ENCODE assay signal across 1 cellular context in the genomic region with DNA sequence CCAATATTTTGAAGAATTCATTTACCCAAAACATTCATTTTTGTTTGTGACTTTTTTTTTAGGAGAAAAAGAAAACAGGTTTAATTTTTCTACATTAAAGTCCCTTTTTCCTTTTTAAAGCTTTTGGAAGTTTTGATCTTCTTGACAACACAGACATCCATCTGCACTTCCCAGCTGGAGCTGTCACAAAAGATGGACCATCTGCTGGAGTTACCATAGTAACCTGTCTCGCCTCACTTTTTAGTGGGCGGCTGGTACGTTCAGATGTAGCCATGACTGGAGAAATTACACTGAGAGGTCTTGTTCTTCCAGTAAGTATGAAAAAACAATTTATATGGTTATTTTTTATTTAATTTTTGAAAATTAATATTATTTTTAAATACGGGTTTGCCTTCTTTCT.
TF ChIP-seq lines count a peak whose summit lies in the region.

No MANE protein-coding gene starts in this region.

TF ChIP-seq in K562, 482 proteins besides CTCF, POLR2A, EP300 and RAD21 (continued from another document):
- TF ChIP-seq NBN (IDR thresholded peaks at IDR 0.05; ENCODE audit: low read depth): no peak
